ENCODE assay signal across 2 cellular contexts in the genomic region with DNA sequence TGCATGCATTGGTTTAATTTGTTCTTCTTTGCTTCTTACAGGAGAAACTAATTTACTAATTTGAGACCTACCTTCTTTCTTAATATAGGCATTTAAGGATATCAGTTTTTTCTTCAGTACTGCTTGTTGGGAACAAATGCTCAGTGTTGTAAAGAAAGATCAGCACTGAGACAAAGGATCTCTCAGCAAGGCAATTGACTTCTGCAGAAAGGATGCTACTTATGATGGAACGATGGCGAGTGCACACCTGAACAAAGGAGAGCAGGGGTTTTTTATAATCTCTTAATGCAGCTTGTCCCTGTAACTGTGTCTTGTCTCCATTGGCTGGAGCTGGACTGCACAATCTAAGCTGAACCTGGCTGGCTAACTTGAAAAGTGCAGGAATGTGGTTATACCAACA.
TF ChIP-seq lines count a peak whose summit lies in the region.

No MANE protein-coding gene starts in this region.

TF ChIP-seq in HepG2, 621 proteins besides CTCF, POLR2A, EP300 and RAD21:
- TF ChIP-seq ZNF562 (CRISPR knock-in tag; IDR thresholded peaks at IDR 0.05; ENCODE audit: borderline replicate concordance) (peak; percentile 48; the same call in 1 of the 2 replicates), NFIC (IDR thresholded peaks at IDR 0.05; ENCODE audit: low read length) (no peak)

TF ChIP-seq in K562, 482 proteins besides CTCF, POLR2A, EP300 and RAD21:
- TF ChIP-seq CBX5 (IDR thresholded peaks at IDR 0.05; ENCODE audit: borderline replicate concordance, low read depth) = peak; percentile 87; the same call in 1 of the 2 replicates
- TF ChIP-seq POLR3G (IDR thresholded peaks at IDR 0.05; ENCODE audit: extremely low read depth, insufficient read length, insufficient replicate concordance) = no peak
- TF ChIP-seq, protein P1, sequence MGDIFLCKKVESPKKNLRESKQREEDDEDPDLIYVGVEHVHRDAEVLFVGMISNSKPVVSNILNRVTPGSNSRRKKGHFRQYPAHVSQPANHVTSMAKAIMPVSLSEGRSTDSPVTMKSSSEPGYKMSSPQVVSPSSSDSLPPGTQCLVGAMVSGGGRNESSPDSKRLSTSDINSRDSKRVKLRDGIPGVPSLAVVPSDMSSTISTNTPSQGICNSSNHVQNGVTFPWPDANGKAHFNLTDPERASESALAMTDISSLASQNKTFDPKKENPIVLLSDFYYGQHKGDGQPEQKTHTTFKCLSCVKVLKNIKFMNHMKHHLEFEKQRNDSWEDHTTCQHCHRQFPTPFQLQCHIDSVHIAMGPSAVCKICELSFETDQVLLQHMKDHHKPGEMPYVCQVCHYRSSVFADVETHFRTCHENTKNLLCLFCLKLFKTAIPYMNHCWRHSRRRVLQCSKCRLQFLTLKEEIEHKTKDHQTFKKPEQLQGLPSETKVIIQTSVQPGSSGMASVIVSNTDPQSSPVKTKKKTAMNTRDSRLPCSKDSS (IDR thresholded peaks at IDR 0.05; ENCODE audit: low read depth, partially characterized antibody) = peak; percentile 88
- TF ChIP-seq TRIM24 (IDR thresholded peaks at IDR 0.05) = peak in 1 of 2 experiments; percentile 33; a peak in 1 of 4 replicates
- 0 out of 2 replicates have a peak, but pooled peaks have one; percentile 70 for TF ChIP-seq ZNF561 (CRISPR knock-in tag; conservative IDR thresholded peaks at IDR 0.05)
- no peak for TF ChIP-seq CEBPG (CRISPR knock-in tag; IDR thresholded peaks at IDR 0.05)
- TF ChIP-seq CEBPG (tag; conservative IDR thresholded peaks at IDR 0.05 in 1 of 2, IDR thresholded peaks at IDR 0.05 in 1 of 2) = no peak
- TF ChIP-seq TRIM28 (IDR thresholded peaks at IDR 0.05) = 0 out of 2 replicates have a peak, but pooled peaks have one; percentile 68
- TF ChIP-seq POLR2H (tag; IDR thresholded peaks at IDR 0.05; ENCODE audit: low read depth) = no peak
- TF ChIP-seq CBX3 (IDR thresholded peaks at IDR 0.05; ENCODE audit: borderline replicate concordance in 1 of 2, low read length in 2 of 2) = peak in 1 of 2 experiments; percentile 96; a peak in 2 of 3 replicates
